1 cellular context compared by ENCODE assay signal in the genomic region with DNA sequence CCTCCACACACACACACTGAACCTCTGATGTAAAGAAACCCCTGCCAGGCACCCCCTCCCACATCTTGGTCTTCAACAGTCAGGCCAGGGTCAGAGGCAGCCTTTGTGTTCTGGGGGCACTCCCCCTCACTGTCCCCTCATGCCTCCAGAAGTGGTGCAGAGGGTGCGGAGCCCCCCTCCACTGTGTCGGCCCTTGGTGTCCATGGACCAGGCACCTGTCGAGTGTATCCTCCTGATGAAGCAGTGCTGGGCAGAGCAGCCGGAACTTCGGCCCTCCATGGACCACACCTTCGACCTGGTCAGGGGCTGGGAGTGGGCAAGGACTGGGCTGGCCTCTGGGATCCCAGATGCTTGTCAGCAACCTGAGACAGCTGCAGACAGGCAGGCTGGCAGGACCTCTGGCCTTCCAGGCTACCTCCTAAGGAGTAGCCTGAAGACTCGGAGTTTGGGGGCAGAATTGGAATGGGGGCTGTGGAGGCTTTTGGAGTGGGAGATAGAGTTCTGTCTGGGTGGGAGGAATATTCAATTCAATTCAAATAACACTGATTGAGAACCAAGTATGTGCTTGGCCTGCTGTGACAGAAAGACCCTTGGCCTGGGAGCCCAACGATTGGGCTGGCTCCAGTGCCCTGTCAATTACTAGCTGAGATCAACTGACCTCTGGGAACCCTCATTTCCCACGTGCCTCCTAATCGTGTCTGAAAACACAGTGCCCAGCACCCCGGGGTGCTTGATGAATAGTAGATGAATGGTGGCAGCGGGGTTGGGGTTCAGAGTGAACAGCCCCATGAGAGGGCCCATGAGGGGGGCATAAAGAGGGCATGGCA.
TF ChIP-seq lines count a peak whose summit lies in the region.

No MANE protein-coding gene starts in this region.

TF ChIP-seq in HepG2, 621 proteins besides CTCF, POLR2A, EP300 and RAD21:
- TF ChIP-seq RXRB (CRISPR knock-in tag; IDR thresholded peaks at IDR 0.05; ENCODE audit: borderline replicate concordance), result no peak
- TF ChIP-seq RAD51 (IDR thresholded peaks at IDR 0.05; ENCODE audit: borderline replicate concordance), result no peak
- TF ChIP-seq, protein P1, sequence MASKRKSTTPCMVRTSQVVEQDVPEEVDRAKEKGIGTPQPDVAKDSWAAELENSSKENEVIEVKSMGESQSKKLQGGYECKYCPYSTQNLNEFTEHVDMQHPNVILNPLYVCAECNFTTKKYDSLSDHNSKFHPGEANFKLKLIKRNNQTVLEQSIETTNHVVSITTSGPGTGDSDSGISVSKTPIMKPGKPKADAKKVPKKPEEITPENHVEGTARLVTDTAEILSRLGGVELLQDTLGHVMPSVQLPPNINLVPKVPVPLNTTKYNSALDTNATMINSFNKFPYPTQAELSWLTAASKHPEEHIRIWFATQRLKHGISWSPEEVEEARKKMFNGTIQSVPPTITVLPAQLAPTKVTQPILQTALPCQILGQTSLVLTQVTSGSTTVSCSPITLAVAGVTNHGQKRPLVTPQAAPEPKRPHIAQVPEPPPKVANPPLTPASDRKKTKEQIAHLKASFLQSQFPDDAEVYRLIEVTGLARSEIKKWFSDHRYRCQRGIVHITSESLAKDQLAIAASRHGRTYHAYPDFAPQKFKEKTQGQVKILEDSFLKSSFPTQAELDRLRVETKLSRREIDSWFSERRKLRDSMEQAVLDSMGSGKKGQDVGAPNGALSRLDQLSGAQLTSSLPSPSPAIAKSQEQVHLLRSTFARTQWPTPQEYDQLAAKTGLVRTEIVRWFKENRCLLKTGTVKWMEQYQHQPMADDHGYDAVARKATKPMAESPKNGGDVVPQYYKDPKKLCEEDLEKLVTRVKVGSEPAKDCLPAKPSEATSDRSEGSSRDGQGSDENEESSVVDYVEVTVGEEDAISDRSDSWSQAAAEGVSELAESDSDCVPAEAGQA (IDR thresholded peaks at IDR 0.05; ENCODE audit: low read depth), result no peak
- TF ChIP-seq, protein P1 (CRISPR knock-in tag; IDR thresholded peaks at IDR 0.05; ENCODE audit: borderline replicate concordance), result no peak
- TF ChIP-seq HHEX (CRISPR knock-in tag; IDR thresholded peaks at IDR 0.05), result no peak
- no peak for TF ChIP-seq SALL1 (CRISPR knock-in tag; IDR thresholded peaks at IDR 0.05)
- TF ChIP-seq, protein P2, sequence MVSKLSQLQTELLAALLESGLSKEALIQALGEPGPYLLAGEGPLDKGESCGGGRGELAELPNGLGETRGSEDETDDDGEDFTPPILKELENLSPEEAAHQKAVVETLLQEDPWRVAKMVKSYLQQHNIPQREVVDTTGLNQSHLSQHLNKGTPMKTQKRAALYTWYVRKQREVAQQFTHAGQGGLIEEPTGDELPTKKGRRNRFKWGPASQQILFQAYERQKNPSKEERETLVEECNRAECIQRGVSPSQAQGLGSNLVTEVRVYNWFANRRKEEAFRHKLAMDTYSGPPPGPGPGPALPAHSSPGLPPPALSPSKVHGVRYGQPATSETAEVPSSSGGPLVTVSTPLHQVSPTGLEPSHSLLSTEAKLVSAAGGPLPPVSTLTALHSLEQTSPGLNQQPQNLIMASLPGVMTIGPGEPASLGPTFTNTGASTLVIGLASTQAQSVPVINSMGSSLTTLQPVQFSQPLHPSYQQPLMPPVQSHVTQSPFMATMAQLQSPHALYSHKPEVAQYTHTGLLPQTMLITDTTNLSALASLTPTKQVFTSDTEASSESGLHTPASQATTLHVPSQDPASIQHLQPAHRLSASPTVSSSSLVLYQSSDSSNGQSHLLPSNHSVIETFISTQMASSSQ (IDR thresholded peaks at IDR 0.05; ENCODE audit: low read depth), result no peak
- TF ChIP-seq, protein P2 (CRISPR knock-in tag; IDR thresholded peaks at IDR 0.05; ENCODE audit: borderline replicate concordance), result no peak
- no peak for TF ChIP-seq PHF20 (CRISPR knock-in tag; IDR thresholded peaks at IDR 0.05)
- no peak for TF ChIP-seq SYNCRIP (IDR thresholded peaks at IDR 0.05; ENCODE audit: insufficient read depth, low read depth, low read length)
- TF ChIP-seq FOXC1 (CRISPR knock-in tag; IDR thresholded peaks at IDR 0.05; ENCODE audit: borderline replicate concordance), result no peak
- TF ChIP-seq ZNF501 (CRISPR knock-in tag; IDR thresholded peaks at IDR 0.05), result no peak
- TF ChIP-seq ZNF10 (CRISPR knock-in tag; IDR thresholded peaks at IDR 0.05; ENCODE audit: borderline replicate concordance, low read depth), result no peak
- no peak for TF ChIP-seq ZNF878 (CRISPR knock-in tag; IDR thresholded peaks at IDR 0.05)
- TF ChIP-seq, protein P3, sequence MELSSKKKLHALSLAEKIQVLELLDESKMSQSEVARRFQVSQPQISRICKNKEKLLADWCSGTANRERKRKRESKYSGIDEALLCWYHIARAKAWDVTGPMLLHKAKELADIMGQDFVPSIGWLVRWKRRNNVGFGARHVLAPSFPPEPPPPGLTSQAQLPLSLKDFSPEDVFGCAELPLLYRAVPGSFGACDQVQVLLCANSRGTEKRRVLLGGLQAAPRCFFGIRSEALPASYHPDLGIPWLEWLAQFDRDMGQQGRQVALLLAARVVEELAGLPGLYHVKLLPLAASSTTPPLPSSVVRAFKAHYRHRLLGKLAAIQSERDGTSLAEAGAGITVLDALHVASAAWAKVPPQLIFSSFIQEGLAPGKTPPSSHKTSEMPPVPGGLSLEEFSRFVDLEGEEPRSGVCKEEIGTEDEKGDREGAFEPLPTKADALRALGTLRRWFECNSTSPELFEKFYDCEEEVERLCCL (CRISPR knock-in tag; IDR thresholded peaks at IDR 0.05; ENCODE audit: borderline replicate concordance), result no peak
- no peak for TF ChIP-seq SRSF4 (IDR thresholded peaks at IDR 0.05; ENCODE audit: low read depth, low read length, poor library complexity, severe bottlenecking)
- no peak for TF ChIP-seq KDM6A (CRISPR knock-in tag; IDR thresholded peaks at IDR 0.05; ENCODE audit: low read depth)
